ENCODE assay signal across 1 cellular context in genomic region chr7:112517487-112517886, GRCh38.
TF ChIP-seq lines count a peak whose summit lies in the region.

No MANE protein-coding gene starts in this region.

TF ChIP-seq in K562, 482 proteins besides CTCF, POLR2A, EP300 and RAD21 (continued from another document):
- TF ChIP-seq C11orf30 (IDR thresholded peaks at IDR 0.05; ENCODE audit: low read depth) (peak; percentile 35; the same call in 1 of the 2 replicates), TAF7 (tag; IDR thresholded peaks at IDR 0.05) (no peak), POLR2H (tag; IDR thresholded peaks at IDR 0.05; ENCODE audit: low read depth) (no peak), TRIM24 (IDR thresholded peaks at IDR 0.05) (no peak), TBP (optimal IDR thresholded peaks at IDR 0.05; ENCODE audit: low read depth, low read length) (no peak), ZNF124 (CRISPR knock-in tag; IDR thresholded peaks at IDR 0.05) (no peak), ZNF75A (CRISPR knock-in tag; IDR thresholded peaks at IDR 0.05) (no peak), MCM5 (IDR thresholded peaks at IDR 0.05; ENCODE audit: low read depth) (no peak), SMAD3 (CRISPR knock-in tag; conservative IDR thresholded peaks at IDR 0.05) (no peak)
